In genomic region chr13:93751117-93751516, GRCh38 we compare ENCODE assay signal across 18 cellular contexts.
DNase-seq lines count a peak whose midpoint lies in the region; ATAC-seq, FAIRE-seq and TF ChIP-seq lines count a peak whose summit lies in the region.
"Had no signal": no experiment of that assay in that cellular context is flagged by ENCODE, and none has a peak within 500 bp of the region (broad histone marks: within the 10 kb centered on the region; RNA-seq: fewer than 3 reads in every experiment).

No MANE protein-coding gene starts in this region.

- H3K27ac Mint-ChIP-seq in glutamatergic neuron (ENCODE audit: unreplicated experiment): peak overlapping the region; percentile 69
- H3K27ac Mint-ChIP-seq: CD4-positive, CD25-positive, alpha-beta regulatory T cell had no signal

- no peak overlapping the region; the same call in 1 of the 2 replicates for H3K27ac ChIP-seq in MM.1S (ENCODE audit: low read length)
- no peak overlapping the region for H3K27ac ChIP-seq in caudate nucleus (ENCODE audit: low read depth, low read length)

- H3F3A ChIP-seq in MM.1S (ENCODE audit: insufficient read depth, low read length): peaks cover 4% of the 10 kb centered on the region; the same call in 1 of the 2 replicates

- no peaks in the 10 kb centered on the region for H3K9me2 ChIP-seq in MM.1S (replicated peaks; ENCODE audit: insufficient read depth, low read length)

- no peaks in the 10 kb centered on the region for H3K9me3 ChIP-seq in MM.1S (replicated peaks; ENCODE audit: insufficient read depth, low read length)

- no peaks in the 10 kb centered on the region for H3K36me3 ChIP-seq in MM.1S (replicated peaks; ENCODE audit: insufficient read depth, low read length)

- H3K36me3 Mint-ChIP-seq in glutamatergic neuron (ENCODE audit: unreplicated experiment): no peaks in the 10 kb centered on the region
- H3K36me3 Mint-ChIP-seq: CD4-positive, CD25-positive, alpha-beta regulatory T cell had no signal

- no peaks in the 10 kb centered on the region for H4K20me1 ChIP-seq in MM.1S (ENCODE audit: insufficient read depth, low read length)

- TF ChIP-seq CTCF in MM.1S (IDR thresholded peaks at IDR 0.05; ENCODE audit: low read length) (no peak), glutamatergic neuron (IDR thresholded peaks at IDR 0.05; ENCODE audit: partially characterized antibody, unreplicated experiment) (no peak)

- no peak overlapping the region for H2AFZ ChIP-seq in MM.1S (ENCODE audit: low read length)

- peak; percentile 60 for DNase-seq in MM.1S
- DNase-seq in glutamatergic neuron: no peak
- no peak for DNase-seq in SIG-M5 (lab: John Stamatoyannopoulos, UW)
- no peak for DNase-seq in caudate nucleus (lab: John Stamatoyannopoulos, UW)
- no peak for DNase-seq in GM12892 (ENCODE audit: insufficient read length)
- DNase-seq: CD4-positive, CD25-positive, alpha-beta regulatory T cell; EL; GF-D8; GOT3; NCI-H1092 treated with DMSO at 0.1 percent for 48 hours; NCI-H1436 treated with DMSO at 0.1 percent for 48 hours; NCI-H1930; NCI-H2227 treated with DMSO at 0.1 percent for 48 hours; SW 1271 had no signal

- no peak for FAIRE-seq in GM12892 (lab: Jason Lieb, UNC)
- FAIRE-seq: K562 had no signal

- H3K9ac ChIP-seq in MM.1S (ENCODE audit: low read length): no peak overlapping the region

- no peaks in the 10 kb centered on the region for H3K27me3 Mint-ChIP-seq in glutamatergic neuron (ENCODE audit: unreplicated experiment)
- H3K27me3 Mint-ChIP-seq: CD4-positive, CD25-positive, alpha-beta regulatory T cell had no signal

- H3K4me1 Mint-ChIP-seq in glutamatergic neuron (ENCODE audit: low read depth, unreplicated experiment): peaks cover 32% of the 10 kb centered on the region
- H3K4me1 Mint-ChIP-seq: CD4-positive, CD25-positive, alpha-beta regulatory T cell had no signal

- H3K4me1 ChIP-seq in MM.1S (ENCODE audit: low read length): peaks cover 12% of the 10 kb centered on the region

- TF ChIP-seq POLR2A in GM12892 (IDR thresholded peaks at IDR 0.05; ENCODE audit: low read depth, low read length): no peak

- H3K27me3 ChIP-seq in MM.1S (replicated peaks; ENCODE audit: insufficient read depth, low read length): no peaks in the 10 kb centered on the region

- H3K79me2 ChIP-seq in MM.1S (ENCODE audit: low read length): no peaks in the 10 kb centered on the region

- H3K9me3 Mint-ChIP-seq in glutamatergic neuron (ENCODE audit: unreplicated experiment): peaks cover 5% of the 10 kb centered on the region

- H3K4me3 Mint-ChIP-seq in glutamatergic neuron (ENCODE audit: unreplicated experiment): no peak overlapping the region
- H3K4me3 Mint-ChIP-seq: CD4-positive, CD25-positive, alpha-beta regulatory T cell had no signal

- ATAC-seq in GM18519 (IDR thresholded peaks at IDR 0.05; ENCODE audit: low FRiP score, unreplicated experiment): peak; percentile 98
- peak; percentile 52 for ATAC-seq in HG02884 (IDR thresholded peaks at IDR 0.05; ENCODE audit: unreplicated experiment)
- ATAC-seq: K562, Right ventricle myocardium inferior had no signal

- H3K4me3 ChIP-seq in MM.1S (ENCODE audit: low read length): no peak overlapping the region
- H3K4me3 ChIP-seq: K562 had no signal

- H3K4me2 ChIP-seq in MM.1S (ENCODE audit: low read depth, low read length): no peak overlapping the region
